ENCODE assay signal across 16 cellular contexts in genomic region chr1:11481019-11481418, GRCh38. TPM values are rescaled to one million over a fixed set of nuclear protein-coding genes. Genes with fewer than 3 reads are reported as not detected.
A peak's percentile ranks its signal among the peaks of the same experiment; 100 is the strongest.
DNase-seq lines count a peak whose midpoint lies in the region; ATAC-seq and TF ChIP-seq lines count a peak whose summit lies in the region.
"Had no signal": no experiment of that assay in that cellular context is flagged by ENCODE, and none has a peak within 500 bp of the region (broad histone marks: within the 10 kb centered on the region; RNA-seq: fewer than 3 reads in every experiment).

No MANE protein-coding gene starts in this region.

- no peak for DNase-seq in activated naive CD4-positive, alpha-beta T cell treated with Interleukin-2 at 50 U/mL for 16 hours
- DNase-seq in T-helper 17 cell (no peak), iPS-NIHi11 (ENCODE audit: low spot score) (peak; percentile 38), type B pancreatic cell (ENCODE audit: extremely low spot score, unreplicated experiment) (no peak), NCI-H187 (lab: John Stamatoyannopoulos, UW) (no peak)
- DNase-seq: activated CD4-positive, alpha-beta T cell treated with anti-CD3 and anti-CD28 coated beads, Interleukin-2, amount 10 ng/mL, durations not matched to agents 24 days and 14 days; DMS153; hippocampal formation; MG63; NCI-H1930; thyroid gland had no signal

- no peak for ATAC-seq in T-helper 17 cell
- ATAC-seq in GM18505 (IDR thresholded peaks at IDR 0.05; ENCODE audit: unreplicated experiment), result no peak
- ATAC-seq in GM21825 (IDR thresholded peaks at IDR 0.05; ENCODE audit: unreplicated experiment), result no peak
- ATAC-seq: left lobe of liver had no signal

- H3K27ac Mint-ChIP-seq in activated naive CD4-positive, alpha-beta T cell treated with anti-CD3 and anti-CD28 coated beads, Interleukin-2, amount 50 U/mL, for 24 hours, result peak overlapping the region; percentile 53
- no peak overlapping the region for H3K27ac Mint-ChIP-seq in T-helper 17 cell
- peak overlapping the region; percentile 18 for H3K27ac Mint-ChIP-seq in type B pancreatic cell
- H3K27ac Mint-ChIP-seq: activated CD4-positive, alpha-beta T cell treated with anti-CD3 and anti-CD28 coated beads, Interleukin-2, amount 10 ng/mL, durations not matched to agents 24 days and 14 days; activated T-helper 1 cell treated with anti-CD3 and anti-CD28 coated beads, Interleukin-12 subunit alpha, Interleukin-12 subunit beta, Interleukin-2, Interleukin-4 antibody, amounts not matched to agents 30 ng/mL and 10 ng/mL and 1 ng/mL, durations not matched to agents 14 hours and 24 hours and 36 hours had no signal

- no peak for TF ChIP-seq POLR2A in GM18505 (IDR thresholded peaks at IDR 0.05; ENCODE audit: borderline replicate concordance, extremely low read depth, insufficient read depth, insufficient read length)

- peak overlapping the region; percentile 84 for H3K4me3 Mint-ChIP-seq in activated naive CD4-positive, alpha-beta T cell treated with anti-CD3 and anti-CD28 coated beads, Interleukin-2, amount 50 U/mL, for 24 hours
- H3K4me3 Mint-ChIP-seq in T-helper 17 cell, result peak overlapping the region; percentile 19
- peak overlapping the region; percentile 84 for H3K4me3 Mint-ChIP-seq in type B pancreatic cell

- H3K36me3 Mint-ChIP-seq in activated naive CD4-positive, alpha-beta T cell treated with anti-CD3 and anti-CD28 coated beads, Interleukin-2, amount 50 U/mL, for 24 hours, result peaks cover 1% of the 10 kb centered on the region
- H3K36me3 Mint-ChIP-seq in T-helper 17 cell (ENCODE audit: low read depth) (peaks cover 4% of the 10 kb centered on the region), type B pancreatic cell (no peaks in the 10 kb centered on the region)

- no peak for TF ChIP-seq CTCF in type B pancreatic cell (conservative IDR thresholded peaks at IDR 0.05)

- no peaks in the 10 kb centered on the region for H3K9me3 Mint-ChIP-seq in activated naive CD4-positive, alpha-beta T cell treated with anti-CD3 and anti-CD28 coated beads, Interleukin-2, amount 50 U/mL, for 24 hours
- no peaks in the 10 kb centered on the region for H3K9me3 Mint-ChIP-seq in type B pancreatic cell
- H3K9me3 Mint-ChIP-seq: activated CD4-positive, alpha-beta T cell treated with anti-CD3 and anti-CD28 coated beads, Interleukin-2, amount 10 ng/mL, durations not matched to agents 24 days and 14 days; activated T-helper 1 cell treated with anti-CD3 and anti-CD28 coated beads, Interleukin-12 subunit alpha, Interleukin-12 subunit beta, Interleukin-2, Interleukin-4 antibody, amounts not matched to agents 30 ng/mL and 10 ng/mL and 1 ng/mL, durations not matched to agents 14 hours and 24 hours and 36 hours had no signal

- peaks cover 17% of the 10 kb centered on the region for H3K27me3 Mint-ChIP-seq in activated naive CD4-positive, alpha-beta T cell treated with anti-CD3 and anti-CD28 coated beads, Interleukin-2, amount 50 U/mL, for 24 hours
- peaks cover 72% of the 10 kb centered on the region for H3K27me3 Mint-ChIP-seq in T-helper 17 cell
- peaks cover 56% of the 10 kb centered on the region for H3K27me3 Mint-ChIP-seq in type B pancreatic cell

- H3K4me1 Mint-ChIP-seq in activated naive CD4-positive, alpha-beta T cell treated with anti-CD3 and anti-CD28 coated beads, Interleukin-2, amount 50 U/mL, for 24 hours, result peaks cover 10% of the 10 kb centered on the region
- H3K4me1 Mint-ChIP-seq in T-helper 17 cell, result peaks cover 7% of the 10 kb centered on the region
- H3K4me1 Mint-ChIP-seq in type B pancreatic cell (ENCODE audit: unreplicated experiment), result peaks cover 9% of the 10 kb centered on the region

- H3K9me3 ChIP-seq in T-helper 17 cell (ENCODE audit: control insufficient read depth, low read length, poor library complexity, severe bottlenecking), result no peaks in the 10 kb centered on the region
- H3K9me3 ChIP-seq: MG63, thyroid gland had no signal

RNA-seq across cellular contexts. Expression of gene DISP3, which starts 2.1 kb away (rescaled TPM):
- total RNA-seq in T-helper 17 cell (1 to 10 TPM in 1 of 2 donors, under 1 TPM in 1; 0.70 to 1.1 TPM), type B pancreatic cell (ENCODE audit: low replicate concordance) (4.7 and 4.8 TPM in 2 replicates)
- total RNA-seq: left lobe of liver, thyroid gland had no signal

Comparison
In these comparisons a context has a peak if more than half of its experiments do, and no peak if none do; other contexts are left out.
1. H3K4me3 Mint-ChIP-seq: peak in every context shown above with its lines; median percentile 84 in activated naive CD4-positive, alpha-beta T cell treated with anti-CD3 and anti-CD28 coated beads, Interleukin-2, amount 50 U/mL, for 24 hours; 84 in type B pancreatic cell; 19 in T-helper 17 cell.